Comparison of ENCODE assay signal across 14 cellular contexts in the genomic region with DNA sequence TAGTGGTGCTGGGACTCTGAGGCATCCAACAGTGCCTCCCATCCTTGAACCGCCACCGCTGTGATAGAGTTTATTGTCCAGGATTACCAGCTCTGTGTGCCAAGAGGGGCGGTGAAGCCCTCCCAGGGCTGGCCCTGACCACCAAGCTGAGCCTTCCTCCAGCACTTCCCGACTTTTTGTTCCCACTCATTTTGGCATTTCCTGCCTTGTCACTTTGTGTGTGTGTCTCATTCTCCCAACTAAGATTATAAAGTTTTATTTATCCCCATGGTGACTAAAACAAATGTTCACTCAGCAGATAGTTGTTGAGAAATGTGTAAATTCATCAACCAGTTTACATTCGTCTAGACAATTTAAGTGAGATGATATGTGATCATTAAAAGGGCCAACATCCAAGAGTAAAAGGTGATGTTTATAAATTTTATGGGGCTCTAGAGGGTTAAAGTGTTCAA. TPM values are rescaled to one million over a fixed set of nuclear protein-coding genes. Genes with fewer than 3 reads are reported as not detected.
A peak's percentile ranks its signal among the peaks of the same experiment; 100 is the strongest.
DNase-seq lines count a peak whose midpoint lies in the region; ATAC-seq, FAIRE-seq and TF ChIP-seq lines count a peak whose summit lies in the region.
"Had no signal": no experiment of that assay in that cellular context is flagged by ENCODE, and none has a peak within 500 bp of the region (broad histone marks: within the 10 kb centered on the region; RNA-seq: fewer than 3 reads in every experiment).

No MANE protein-coding gene starts in this region.

- no TSS peak for BruUV-seq in HepG2 (replicated peaks; lab: Mats Ljungman, UMichigan)

- WGBS in right lobe of liver (ENCODE audit: insufficient coverage, low coverage, low lambda C conversion rate, missing lambda C conversion rate): 61% methylated on average over 5 of the region's 5 CpGs
- 98% methylated on average over 5 of the region's 5 CpGs for WGBS in HepG2 (ENCODE audit: low lambda C conversion rate)

- peak overlapping the region in 1 of 3 donors; percentile 62 for H3K4me3 ChIP-seq in right lobe of liver
- H3K4me3 ChIP-seq in HepG2 (replicated peaks in 1 of 3; ENCODE audit: insufficient read depth in 1 of 3, low read depth in 2 of 3, low read length in 3 of 3): no peak overlapping the region
- H3K4me3 ChIP-seq in brain microvascular endothelial cell (ENCODE audit: low read depth, low read length): peak overlapping the region; percentile 98
- H3K4me3 ChIP-seq: body of pancreas had no signal

- no peak for FAIRE-seq in HepG2 (lab: Jason Lieb, UNC)
- FAIRE-seq: kidney had no signal

- no peak for TF ChIP-seq EP300 in HepG2 (IDR thresholded peaks at IDR 0.05; ENCODE audit: low read depth in 2 of 2, low read length in 2 of 2)
- no peak for TF ChIP-seq EP300 in HepG2 (CRISPR knock-in tag; IDR thresholded peaks at IDR 0.05; ENCODE audit: borderline replicate concordance)

- in situ Hi-C loops in HepG2 (cut with HindIII; ENCODE audit: extremely low pct_ligation_motif_present, low pct_unique_long_range_greater_than_20kb) (loop anchor here (5.0 kb wide), 1 partner anchor 59 kb away; no protein-coding TSS in a partner anchor), brain microvascular endothelial cell (cut with HindIII; ENCODE audit: low pct_ligation_motif_present, low sequenced_read_pairs) (no loop called here)

- POLR2A ChIA-PET in HepG2 (lab: Yijun Ruan, JAX): no interaction called here

- TF ChIP-seq POLR2A in right lobe of liver (IDR thresholded peaks at IDR 0.05) (no peak), HepG2 (IDR thresholded peaks at IDR 0.05; ENCODE audit: insufficient read depth in 1 of 2, low read depth in 2 of 2, low read length in 2 of 2) (no peak)

- no peak for DNase-seq in right lobe of liver
- no peak for DNase-seq in HepG2 (ENCODE audit: low spot score)
- DNase-seq in brain microvascular endothelial cell: peak; percentile 56
- peak; percentile 95 for DNase-seq in lung microvascular endothelial cell (ENCODE audit: low read depth in 2 of 2)
- DNase-seq in NCI-H82 (lab: John Stamatoyannopoulos, UW): no peak
- no peak for DNase-seq in activated naive CD4-positive, alpha-beta T cell treated with Interleukin-2 at 50 U/mL for 16 hours
- DNase-seq: activated T-cell treated with anti-CD3 and anti-CD28 coated beads, Interleukin-2, amount 50 U/mL, for 24 hours; body of pancreas; kidney; SHP77 had no signal

- TF ChIP-seq CTCF in right lobe of liver (IDR thresholded peaks at IDR 0.05) (no peak), HepG2 (CRISPR knock-in tag; IDR thresholded peaks at IDR 0.05) (no peak), brain microvascular endothelial cell (IDR thresholded peaks at IDR 0.05; ENCODE audit: low read depth, low read length, missing control alignments) (no peak)

- CTCF ChIA-PET in HepG2 (lab: Yijun Ruan, JAX; ENCODE audit: low intra/inter-chr PET ratio, low total read pairs): no interaction called here

- no peaks in the 10 kb centered on the region for H3K9me3 ChIP-seq in right lobe of liver
- no peaks in the 10 kb centered on the region for H3K9me3 ChIP-seq in HepG2 (ENCODE audit: low read length)
- H3K9me3 ChIP-seq: body of pancreas had no signal

- H3K4me2 ChIP-seq in HepG2 (ENCODE audit: low read depth, low read length): no peak overlapping the region

- no peaks in the 10 kb centered on the region for H3K79me2 ChIP-seq in HepG2 (ENCODE audit: insufficient read depth, low read length)

- H3K36me3 ChIP-seq in right lobe of liver (no peaks in the 10 kb centered on the region), HepG2 (replicated peaks in 1 of 2; ENCODE audit: control insufficient read depth in 1 of 2, insufficient read depth in 2 of 2, low read length in 2 of 2) (no peaks in the 10 kb centered on the region), brain microvascular endothelial cell (replicated peaks) (no peaks in the 10 kb centered on the region)

- intact Hi-C loops in right lobe of liver (cut with DNase I) (loop anchor here in 1 of 2 donors (10.0 kb wide), 1 partner anchor 46 kb away; no protein-coding TSS in a partner anchor), HepG2 (cut with micrococcal nuclease; ENCODE audit: unreplicated experiment) (loop anchor here (5.0 kb wide), 1 partner anchor 34 kb away; no protein-coding TSS in a partner anchor)

- H2AFZ ChIP-seq in HepG2 (ENCODE audit: low read length): no peak overlapping the region

- H3K9ac ChIP-seq in HepG2 (ENCODE audit: insufficient read depth, low read depth, low read length): no peak overlapping the region

- no peak overlapping the region for H3K27ac ChIP-seq in right lobe of liver
- H3K27ac ChIP-seq in HepG2 (ENCODE audit: extremely low read length, insufficient read depth, low read length): no peak overlapping the region
- peak overlapping the region; percentile 87 for H3K27ac ChIP-seq in brain microvascular endothelial cell
- H3K27ac ChIP-seq: body of pancreas had no signal

- H3K27me3 ChIP-seq in right lobe of liver: no peaks in the 10 kb centered on the region
- H3K27me3 ChIP-seq in HepG2 (ENCODE audit: control insufficient read depth in 1 of 2, insufficient read depth in 2 of 2, low read length in 2 of 2): no peaks in the 10 kb centered on the region
- no peaks in the 10 kb centered on the region for H3K27me3 ChIP-seq in brain microvascular endothelial cell (replicated peaks)

- peaks cover 0 to 7% (median 0%) of the 10 kb centered on the region in 4 donors for H3K4me1 ChIP-seq in right lobe of liver
- peaks cover 27% of the 10 kb centered on the region for H3K4me1 ChIP-seq in HepG2 (ENCODE audit: insufficient read depth, low read length)

- ATAC-seq in right lobe of liver: peak; percentile 8 to 52 (median 36)
- ATAC-seq in HepG2: no peak
- no peak for ATAC-seq in GM21381 (IDR thresholded peaks at IDR 0.05; ENCODE audit: unreplicated experiment)
- no peak for ATAC-seq in GM19351 (IDR thresholded peaks at IDR 0.05; ENCODE audit: unreplicated experiment)
- ATAC-seq: body of pancreas; stimulated activated memory B cell treated with anti-CD40 and anti-IgM and Interleukin-4, amounts not matched to agents 10 μg/mL and 1 μg/mL and 100 μg/mL, for 72 hours; WTC11 had no signal

- H4K20me1 ChIP-seq in HepG2 (ENCODE audit: insufficient read depth, low read length): no peaks in the 10 kb centered on the region

- TF ChIP-seq RAD21 in HepG2 (CRISPR knock-in tag; IDR thresholded peaks at IDR 0.05): no peak

TF ChIP-seq in HepG2, 621 proteins besides CTCF, POLR2A, EP300 and RAD21:
- TF ChIP-seq ZNF550 (CRISPR knock-in tag; IDR thresholded peaks at IDR 0.05; ENCODE audit: borderline replicate concordance) (no peak), CHCHD3 (CRISPR knock-in tag; IDR thresholded peaks at IDR 0.05) (no peak), AHR (CRISPR knock-in tag; IDR thresholded peaks at IDR 0.05) (no peak), RFXAP (CRISPR knock-in tag; IDR thresholded peaks at IDR 0.05; ENCODE audit: borderline replicate concordance) (no peak), ZNF724P (CRISPR knock-in tag; IDR thresholded peaks at IDR 0.05; ENCODE audit: borderline replicate concordance) (no peak)

RNA-seq across cellular contexts. Expression of a gene that starts 2.5 kb away (rescaled TPM):
- 10 to 100 TPM in 5 of 6 experiments, 1 to 10 TPM in 1; 3.5 to 18.4 (median 11.4) TPM for total RNA-seq in right lobe of liver
- total RNA-seq in HepG2 (2016; rRNA removed; fragmentation: Illumina TruSeq; extraction: Trizol): 4.6 and 8.3 TPM in 2 replicates
- 0.40 and 0.97 TPM in 2 replicates for total RNA-seq in HepG2 (2016; cell fraction: cytosol; rRNA removed; fragmentation: Illumina TruSeq; extraction: Trizol; ENCODE audit: low read depth)
- total RNA-seq in HepG2 (2016; cell fraction: insoluble cytoplasmic fraction; rRNA removed; fragmentation: Illumina TruSeq; extraction: Trizol): 5.0 and 8.5 TPM in 2 replicates
- 3.6 and 3.7 TPM in 2 replicates for total RNA-seq in HepG2 (2016; cell fraction: membrane; rRNA removed; fragmentation: Illumina TruSeq; extraction: Trizol)
- total RNA-seq in HepG2 (2016; cell fraction: nucleus; rRNA removed; fragmentation: Illumina TruSeq; extraction: Trizol): 9.1 and 9.6 TPM in 2 replicates
- polyA plus RNA-seq in HepG2 (2011; rRNA removed): 12.3 and 13.6 TPM in 2 replicates
- 10.7 and 16.3 TPM in 2 replicates for polyA plus RNA-seq in HepG2 (2011; cell fraction: cytosol; rRNA removed)
- 2.4 and 3.8 TPM in 2 replicates for polyA plus RNA-seq in HepG2 (2011; cell fraction: nucleus; rRNA removed)
- polyA plus RNA-seq in HepG2 (2012): 5.7 and 5.9 TPM in 2 replicates
- polyA plus RNA-seq in HepG2 (2016; cell fraction: cytosol; fragmentation: Illumina TruSeq; extraction: Trizol; ENCODE audit: low read depth): 0.66 and 0.90 TPM in 2 replicates
- 5.5 and 5.8 TPM in 2 replicates for polyA plus RNA-seq in HepG2 (2016; cell fraction: insoluble cytoplasmic fraction; fragmentation: Illumina TruSeq; extraction: Trizol; ENCODE audit: low read depth)
- 1.6 and 2.1 TPM in 2 replicates for polyA plus RNA-seq in HepG2 (2016; cell fraction: membrane; fragmentation: Illumina TruSeq; extraction: Trizol; ENCODE audit: low read depth)
- polyA plus RNA-seq in HepG2 (2016; cell fraction: nucleus; fragmentation: Illumina TruSeq; extraction: Trizol; ENCODE audit: insufficient read depth, low read depth): 10.9 and 12.9 TPM in 2 replicates
- 1.3 and 28.5 TPM in 2 replicates for polyA minus RNA-seq in HepG2 (2011; rRNA and poly(A)+ RNA removed; ENCODE audit: low replicate concordance)
- 8.1 and 10.8 TPM in 2 replicates for polyA minus RNA-seq in HepG2 (2011; cell fraction: cytosol; rRNA and poly(A)+ RNA removed)
- 4.8 and 6.0 TPM in 2 replicates for polyA minus RNA-seq in HepG2 (2011; cell fraction: nucleus; rRNA and poly(A)+ RNA removed)
- total RNA-seq in lung microvascular endothelial cell: 59.3 and 81.7 TPM in 2 replicates

Comparison
In these comparisons a context has a peak if more than half of its experiments do, and no peak if none do; other contexts are left out.
1. ATAC-seq: peak in right lobe of liver (4 of 4); none in HepG2 (single experiment), GM21381 (single experiment) and GM19351 (single experiment).
2. DNase-seq: peak in brain microvascular endothelial cell (single experiment) and lung microvascular endothelial cell (2 of 2); none in right lobe of liver (0 of 3), HepG2 (single experiment), NCI-H82 (single experiment) and activated naive CD4-positive, alpha-beta T cell treated with Interleukin-2 at 50 U/mL for 16 hours (single experiment).